22 cellular contexts compared by ENCODE assay signal in the genomic region with DNA sequence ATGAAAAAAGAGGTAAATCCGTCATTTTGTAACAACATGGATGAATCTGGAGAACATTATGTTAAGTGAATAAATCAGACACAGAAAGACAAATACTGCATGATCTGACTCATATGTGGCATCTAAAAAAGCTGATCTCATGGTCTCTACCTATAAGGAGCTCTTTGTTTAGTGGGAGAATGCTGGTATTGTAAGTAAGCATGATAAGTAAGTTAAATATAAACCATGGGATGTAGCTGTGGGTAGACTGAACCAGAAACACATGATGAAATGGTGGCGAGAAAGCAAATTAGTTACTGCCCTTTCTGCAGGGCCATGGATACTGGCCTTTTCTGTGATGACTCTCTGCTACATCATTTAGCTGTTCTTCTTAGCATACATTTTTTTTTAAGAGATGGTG.
DNase-seq lines count a peak whose midpoint lies in the region; ATAC-seq, FAIRE-seq and TF ChIP-seq lines count a peak whose summit lies in the region.
"Had no signal": no experiment of that assay in that cellular context is flagged by ENCODE, and none has a peak within 500 bp of the region (broad histone marks: within the 10 kb centered on the region; RNA-seq: fewer than 3 reads in every experiment).

No MANE protein-coding gene starts in this region.

- H3K9me3 ChIP-seq in HepG2 (ENCODE audit: low read length) = no peaks in the 10 kb centered on the region
- no peaks in the 10 kb centered on the region for H3K9me3 ChIP-seq in WERI-Rb-1 (ENCODE audit: severe bottlenecking)
- H3K9me3 ChIP-seq: colonic mucosa, prostate gland had no signal

- H3K79me2 ChIP-seq in HepG2 (ENCODE audit: insufficient read depth, low read length) = no peaks in the 10 kb centered on the region

- peak; percentile 99 for ATAC-seq in HepG2
- no peak for ATAC-seq in HG02571 (IDR thresholded peaks at IDR 0.05; ENCODE audit: unreplicated experiment)
- ATAC-seq: activated CD8-positive, alpha-beta memory T cell treated with anti-CD3 and anti-CD28 coated beads, Interleukin-2, amount 10 ng/mL, durations not matched to agents 7 days and 5 days; left lung had no signal

- WGBS in HepG2 (ENCODE audit: low lambda C conversion rate) = 9% methylated on average over 2 of the region's 2 CpGs

- H3K4me2 ChIP-seq in HepG2 (ENCODE audit: low read depth, low read length) = peak overlapping the region; percentile 56
- H3K4me2 ChIP-seq: KMS-11 had no signal

- no peaks in the 10 kb centered on the region for H4K20me1 ChIP-seq in HepG2 (ENCODE audit: insufficient read depth, low read length)

- peak overlapping the region; percentile 48 for H3K9ac ChIP-seq in HepG2 (ENCODE audit: insufficient read depth, low read depth, low read length)
- H3K9ac ChIP-seq: KMS-11 had no signal

- CTCF ChIA-PET in Calu3 (lab: Charles Lee) (interaction anchor here (0.6 to 1.0 kb wide), 2 partner anchors 307 to 1137 kb away, joined by 4 to 5 read pairs; no protein-coding TSS in a partner anchor), HepG2 (lab: Yijun Ruan, JAX; ENCODE audit: low intra/inter-chr PET ratio, low total read pairs) (no interaction called here)

- TF ChIP-seq CTCF in Calu3 (IDR thresholded peaks at IDR 0.05; ENCODE audit: unreplicated experiment) (no peak), epithelial cell of proximal tubule (conservative IDR thresholded peaks at IDR 0.05; ENCODE audit: low read depth, low read length) (no peak), HepG2 (CRISPR knock-in tag; IDR thresholded peaks at IDR 0.05) (no peak), WERI-Rb-1 (IDR thresholded peaks at IDR 0.05; ENCODE audit: low read depth, low read length) (no peak)

- FAIRE-seq in RCC 7860 (lab: Jason Lieb, UNC) (no peak), HepG2 (lab: Jason Lieb, UNC) (peak; percentile 93)

- peak overlapping the region; percentile 43 for H2AFZ ChIP-seq in HepG2 (ENCODE audit: low read length)

- TF ChIP-seq POLR2A in HepG2 (IDR thresholded peaks at IDR 0.05; ENCODE audit: insufficient read depth in 1 of 2, low read depth in 2 of 2, low read length in 2 of 2) = peak; percentile 33 to 36; a peak in 2 of 4 replicates

- H3K27ac ChIP-seq in HepG2 (ENCODE audit: extremely low read length, insufficient read depth, low read length) (peak overlapping the region; percentile 83), WERI-Rb-1 (no peak overlapping the region)
- H3K27ac ChIP-seq: colonic mucosa, KMS-11, left lung, prostate gland had no signal

- peak overlapping the region; percentile 10 for H3K4me3 Mint-ChIP-seq in Calu3 (ENCODE audit: low read depth, unreplicated experiment)
- H3K4me3 Mint-ChIP-seq: activated CD8-positive, alpha-beta memory T cell treated with anti-CD3 and anti-CD28 coated beads, Interleukin-2, amount 10 ng/mL, durations not matched to agents 7 days and 5 days; nephron progenitor cell had no signal

- in situ Hi-C loops in HepG2 (cut with HindIII; ENCODE audit: extremely low pct_ligation_motif_present, low pct_unique_long_range_greater_than_20kb) = no loop called here

- no peak for TF ChIP-seq RAD21 in HepG2 (CRISPR knock-in tag; IDR thresholded peaks at IDR 0.05)

- TF ChIP-seq EP300 in HepG2 (IDR thresholded peaks at IDR 0.05; ENCODE audit: low read depth in 2 of 2, low read length in 2 of 2) (peak in 1 of 2 experiments; percentile 73; a peak in 2 of 4 replicates), HepG2 (CRISPR knock-in tag; IDR thresholded peaks at IDR 0.05; ENCODE audit: borderline replicate concordance) (peak; percentile 74)

- BruUV-seq in Calu3 (replicated peaks; lab: Mats Ljungman, UMichigan) = no TSS peak
- BruUV-seq in HepG2 (replicated peaks; lab: Mats Ljungman, UMichigan) = no TSS peak

- H3K27me3 ChIP-seq in HepG2 (ENCODE audit: control insufficient read depth in 1 of 2, insufficient read depth in 2 of 2, low read length in 2 of 2) (no peaks in the 10 kb centered on the region), WERI-Rb-1 (ENCODE audit: insufficient read depth, low read depth, severe bottlenecking) (no peaks in the 10 kb centered on the region)
- H3K27me3 ChIP-seq: colonic mucosa, left lung had no signal

- peaks cover 45% of the 10 kb centered on the region for H3K4me1 Mint-ChIP-seq in Calu3 (ENCODE audit: low read depth, unreplicated experiment)
- H3K4me1 Mint-ChIP-seq: activated CD8-positive, alpha-beta memory T cell treated with anti-CD3 and anti-CD28 coated beads, Interleukin-2, amount 10 ng/mL, durations not matched to agents 7 days and 5 days; nephron progenitor cell had no signal

- H3K36me3 Mint-ChIP-seq in Calu3 (ENCODE audit: insufficient read depth, unreplicated experiment) = peaks cover 5% of the 10 kb centered on the region
- H3K36me3 Mint-ChIP-seq: activated CD8-positive, alpha-beta memory T cell treated with anti-CD3 and anti-CD28 coated beads, Interleukin-2, amount 10 ng/mL, durations not matched to agents 7 days and 5 days had no signal

- peaks cover 68% of the 10 kb centered on the region for H3K4me1 ChIP-seq in HepG2 (ENCODE audit: insufficient read depth, low read length)
- H3K4me1 ChIP-seq: colonic mucosa, left lung, prostate gland had no signal

- H3K36me3 ChIP-seq in HepG2 (replicated peaks in 1 of 2; ENCODE audit: control insufficient read depth in 1 of 2, insufficient read depth in 2 of 2, low read length in 2 of 2) (no peaks in the 10 kb centered on the region), WERI-Rb-1 (no peaks in the 10 kb centered on the region)
- H3K36me3 ChIP-seq: colonic mucosa, left lung, prostate gland had no signal

- intact Hi-C loops in Calu3 (cut with micrococcal nuclease; ENCODE audit: unreplicated experiment) = loop anchor here (2.0 to 5.0 kb wide), 2 partner anchors 53 to 311 kb away; no protein-coding TSS in a partner anchor
- intact Hi-C loops in HepG2 (cut with micrococcal nuclease; ENCODE audit: unreplicated experiment) = no loop called here

- H3K9me3 Mint-ChIP-seq in Calu3 (ENCODE audit: low read depth, unreplicated experiment) = peaks cover 4% of the 10 kb centered on the region
- H3K9me3 Mint-ChIP-seq: activated T-helper 2 cell treated with anti-CD3 and anti-CD28 coated beads, Interferon-gamma antibody, Interleukin-2, Interleukin-4, amounts not matched to agents 10 μg/mL and 5 μg/mL and 100 μg/mL, durations not matched to agents 14 hours and 24 hours and 36 hours had no signal

- H3K4me3 ChIP-seq in epithelial cell of proximal tubule (ENCODE audit: low read depth, low read length) = no peak overlapping the region
- H3K4me3 ChIP-seq in HepG2 (replicated peaks in 1 of 3; ENCODE audit: insufficient read depth in 1 of 3, low read depth in 2 of 3, low read length in 3 of 3) = peak overlapping the region in 1 of 3 experiments; percentile 26; a peak in 1 of 6 replicates
- no peak overlapping the region for H3K4me3 ChIP-seq in WERI-Rb-1 (ENCODE audit: low read depth, low read length)
- H3K4me3 ChIP-seq: colonic mucosa, left lung, prostate gland had no signal

- peak overlapping the region; percentile 95 for H3K27ac Mint-ChIP-seq in Calu3 (ENCODE audit: unreplicated experiment)
- H3K27ac Mint-ChIP-seq: activated CD8-positive, alpha-beta memory T cell treated with anti-CD3 and anti-CD28 coated beads, Interleukin-2, amount 10 ng/mL, durations not matched to agents 7 days and 5 days; activated T-helper 2 cell treated with anti-CD3 and anti-CD28 coated beads, Interferon-gamma antibody, Interleukin-2, Interleukin-4, amounts not matched to agents 10 μg/mL and 5 μg/mL and 100 μg/mL, durations not matched to agents 14 hours and 24 hours and 36 hours; nephron progenitor cell had no signal

- DNase-seq in Calu3 = peak; percentile 7
- DNase-seq in RCC 7860 (ENCODE audit: low spot score) = peak; percentile 68
- peak; percentile 29 for DNase-seq in epithelial cell of proximal tubule (ENCODE audit: low read depth)
- DNase-seq in HepG2 (ENCODE audit: low spot score) = peak; percentile 97
- no peak for DNase-seq in NCI-H2227 (lab: John Stamatoyannopoulos, UW; ENCODE audit: unreplicated experiment)
- no peak for DNase-seq in WERI-Rb-1
- no peak for DNase-seq in SK-N-DZ (ENCODE audit: low spot score)
- DNase-seq: activated CD4-positive, alpha-beta T cell treated with anti-CD3 and anti-CD28 coated beads for 48 hours; activated CD8-positive, alpha-beta memory T cell treated with anti-CD3 and anti-CD28 coated beads, Interleukin-2, amount 10 ng/mL, durations not matched to agents 7 days and 5 days; C1 segment of cervical spinal cord; colonic mucosa; left lung; midbrain; NCI-H1048; NCI-H2029; NCI-H446; nephron progenitor cell; stimulated activated naive CD4-positive, alpha-beta T cell had no signal

- H3K27me3 Mint-ChIP-seq in Calu3 (ENCODE audit: unreplicated experiment) = no peaks in the 10 kb centered on the region

- POLR2A ChIA-PET in HepG2 (lab: Yijun Ruan, JAX) = interaction anchor here (0.6 to 1.6 kb wide), 7 partner anchors 11 to 351 kb away, joined by 3 to 7 read pairs (median 5); a partner anchor contains a TSS

TF ChIP-seq in HepG2, 621 proteins besides CTCF, POLR2A, EP300 and RAD21 (continues in another document):
- TF ChIP-seq SMAD3 (CRISPR knock-in tag; IDR thresholded peaks at IDR 0.05) = peak; percentile 46; the same call in 1 of the 2 replicates
- TF ChIP-seq SAFB2 (CRISPR knock-in tag; IDR thresholded peaks at IDR 0.05; ENCODE audit: borderline replicate concordance, low read depth) = no peak
- TF ChIP-seq, protein P1, sequence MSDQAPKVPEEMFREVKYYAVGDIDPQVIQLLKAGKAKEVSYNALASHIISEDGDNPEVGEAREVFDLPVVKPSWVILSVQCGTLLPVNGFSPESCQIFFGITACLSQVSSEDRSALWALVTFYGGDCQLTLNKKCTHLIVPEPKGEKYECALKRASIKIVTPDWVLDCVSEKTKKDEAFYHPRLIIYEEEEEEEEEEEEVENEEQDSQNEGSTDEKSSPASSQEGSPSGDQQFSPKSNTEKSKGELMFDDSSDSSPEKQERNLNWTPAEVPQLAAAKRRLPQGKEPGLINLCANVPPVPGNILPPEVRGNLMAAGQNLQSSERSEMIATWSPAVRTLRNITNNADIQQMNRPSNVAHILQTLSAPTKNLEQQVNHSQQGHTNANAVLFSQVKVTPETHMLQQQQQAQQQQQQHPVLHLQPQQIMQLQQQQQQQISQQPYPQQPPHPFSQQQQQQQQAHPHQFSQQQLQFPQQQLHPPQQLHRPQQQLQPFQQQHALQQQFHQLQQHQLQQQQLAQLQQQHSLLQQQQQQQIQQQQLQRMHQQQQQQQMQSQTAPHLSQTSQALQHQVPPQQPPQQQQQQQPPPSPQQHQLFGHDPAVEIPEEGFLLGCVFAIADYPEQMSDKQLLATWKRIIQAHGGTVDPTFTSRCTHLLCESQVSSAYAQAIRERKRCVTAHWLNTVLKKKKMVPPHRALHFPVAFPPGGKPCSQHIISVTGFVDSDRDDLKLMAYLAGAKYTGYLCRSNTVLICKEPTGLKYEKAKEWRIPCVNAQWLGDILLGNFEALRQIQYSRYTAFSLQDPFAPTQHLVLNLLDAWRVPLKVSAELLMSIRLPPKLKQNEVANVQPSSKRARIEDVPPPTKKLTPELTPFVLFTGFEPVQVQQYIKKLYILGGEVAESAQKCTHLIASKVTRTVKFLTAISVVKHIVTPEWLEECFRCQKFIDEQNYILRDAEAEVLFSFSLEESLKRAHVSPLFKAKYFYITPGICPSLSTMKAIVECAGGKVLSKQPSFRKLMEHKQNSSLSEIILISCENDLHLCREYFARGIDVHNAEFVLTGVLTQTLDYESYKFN (CRISPR knock-in tag; conservative IDR thresholded peaks at IDR 0.05) = peak; percentile 73
- peak; percentile 49; the same call in 1 of the 2 replicates for TF ChIP-seq KDM6A (CRISPR knock-in tag; IDR thresholded peaks at IDR 0.05; ENCODE audit: low read depth)

Comparison
In these comparisons a context has a peak if more than half of its experiments do, and no peak if none do; other contexts are left out.
1. DNase-seq: peak in Calu3 (single experiment), RCC 7860 (single experiment), epithelial cell of proximal tubule (single experiment) and HepG2 (single experiment); none in NCI-H2227 (single experiment), WERI-Rb-1 (single experiment) and SK-N-DZ (single experiment).